ENCODE assay signal across 22 cellular contexts in the genomic region with DNA sequence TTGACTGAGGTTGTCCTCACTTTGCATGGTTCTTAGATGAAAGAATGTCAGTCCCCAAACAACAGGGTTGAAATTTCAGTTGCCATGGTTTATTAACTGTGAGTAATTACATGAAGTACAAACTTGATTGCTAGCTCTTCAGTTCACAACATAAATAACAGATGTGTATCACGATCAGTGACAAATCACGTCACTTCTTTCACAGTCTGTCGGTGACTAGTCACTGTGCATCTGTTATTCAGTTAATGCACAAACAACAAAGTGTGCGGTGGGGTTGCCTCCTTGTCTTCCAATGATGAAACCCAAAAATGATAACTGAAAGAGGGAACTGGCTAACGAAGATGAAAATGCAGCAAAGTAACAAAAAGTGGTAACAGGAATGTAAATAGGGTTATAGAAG.
"Had no signal": no experiment of that assay in that cellular context is flagged by ENCODE, and none has a peak within 500 bp of the region (broad histone marks: within the 10 kb centered on the region; RNA-seq: fewer than 3 reads in every experiment).

No MANE protein-coding gene starts in this region.

- H3K4me1 ChIP-seq: esophagus squamous epithelium, foreskin keratinocyte, heart right ventricle, testis, tibial nerve, upper lobe of right lung, vagina had no signal

- FAIRE-seq: islet of Langerhans had no signal

- H3K27me3 ChIP-seq: foreskin keratinocyte, heart right ventricle, testis, tibial nerve, upper lobe of right lung, vagina had no signal

- H3K36me3 ChIP-seq: esophagus squamous epithelium, heart right ventricle, tibial nerve, upper lobe of right lung, vagina had no signal

- ATAC-seq: effector memory CD8-positive, alpha-beta T cell; foreskin keratinocyte; heart right ventricle; left lobe of liver; mucosa of descending colon; natural killer cell; sciatic nerve; stimulated activated naive B cell treated with anti-CD40 and anti-IgM and Interleukin-4, amounts not matched to agents 10 μg/mL and 1 μg/mL and 100 μg/mL, for 72 hours; stimulated activated naive CD8-positive, alpha-beta T cell treated with anti-CD3 and anti-CD28 coated beads, Interleukin-15, amount 100 ng/mL, for 72 hours; upper lobe of right lung had no signal

- H3K9me3 ChIP-seq: esophagus squamous epithelium, heart right ventricle, mucosa of descending colon, testis, tibial nerve, upper lobe of right lung, vagina had no signal

- H3K27ac ChIP-seq: epithelial cell of prostate, esophagus squamous epithelium, foreskin keratinocyte, heart right ventricle, skin epidermis, testis, tibial nerve, upper lobe of right lung, vagina had no signal

- DNase-seq: effector memory CD8-positive, alpha-beta T cell; esophagus squamous epithelium; foreskin keratinocyte; heart right ventricle; kidney glomerular epithelial cell; mammary epithelial cell; mucosa of descending colon; natural killer cell; posterior cingulate gyrus; stimulated activated CD4-positive, alpha-beta T cell treated with anti-CD3 and anti-CD28 coated beads, Interleukin-2, amount 100 ng/mL, for 24 hours; stimulated activated CD4-positive, alpha-beta T cell treated with anti-CD3 and anti-CD28 coated beads, Interleukin-4, amount 100 ng/mL, for 4 hours; stimulated activated naive B cell treated with anti-CD40 and anti-IgM and Interleukin-4, amounts not matched to agents 10 μg/mL and 1 μg/mL and 100 μg/mL, for 72 hours; stimulated activated naive CD8-positive, alpha-beta T cell treated with anti-CD3 and anti-CD28 coated beads, Interleukin-15, amount 100 ng/mL, for 72 hours; testis; upper lobe of right lung had no signal

- H3K4me3 ChIP-seq: esophagus squamous epithelium, heart right ventricle, mucosa of descending colon, skin epidermis, testis, tibial nerve, upper lobe of right lung, vagina had no signal
